Comparison of ENCODE assay signal across 8 cellular contexts in the genomic region with DNA sequence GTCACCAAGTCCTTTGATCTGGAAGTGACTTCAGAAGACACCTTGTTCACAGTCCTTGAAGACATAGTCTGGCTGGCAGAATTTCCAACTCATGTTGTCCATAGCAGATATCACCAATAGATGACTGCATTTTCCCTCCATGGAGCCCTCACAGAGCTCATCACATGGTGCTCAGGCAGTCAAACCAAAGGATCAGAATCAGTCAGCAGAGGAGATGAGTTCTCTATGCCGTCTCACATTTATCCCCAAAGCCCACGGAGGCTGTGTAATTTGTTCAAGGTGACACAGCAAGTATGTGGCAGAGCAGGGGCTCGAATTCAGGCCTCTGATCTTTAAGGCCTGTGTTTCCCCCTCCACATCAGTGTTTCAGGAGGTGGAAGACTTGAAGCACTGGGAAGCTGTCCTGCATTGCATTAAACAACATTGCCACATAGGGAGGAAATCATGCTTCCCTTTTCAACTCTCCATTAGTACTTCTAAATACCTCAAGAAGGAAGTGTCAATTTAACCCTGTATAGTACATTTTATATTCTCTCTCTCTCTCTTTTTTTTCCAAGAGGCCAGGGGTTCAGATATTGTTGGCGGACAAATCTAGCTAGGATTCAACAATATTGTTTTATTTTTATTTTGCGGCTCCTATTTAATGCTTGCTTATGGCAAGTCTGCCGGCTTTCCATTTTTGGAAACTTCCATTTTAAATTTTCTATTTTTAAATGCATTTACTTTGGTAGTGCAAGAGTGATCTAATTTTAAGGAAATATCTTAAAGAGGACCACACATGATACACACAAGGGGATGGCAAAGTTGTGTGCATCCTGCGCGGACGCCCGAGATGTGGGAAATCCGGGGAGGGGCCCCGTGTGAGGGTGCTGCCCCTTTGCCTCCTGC.
DNase-seq lines count a peak whose midpoint lies in the region; ATAC-seq, FAIRE-seq and TF ChIP-seq lines count a peak whose summit lies in the region.
"Not testable (repeated sequence)": the region's sequence is repeated elsewhere in the genome, so short reads cannot be mapped to it uniquely, and the experiment has no call there.

No MANE protein-coding gene starts in this region.

- peak overlapping the region in 8 of 11 experiments; percentile 34 to 77 (median 63); a peak in 14 of 22 replicates for H3K27ac ChIP-seq in BLaER1 treated with 17β-estradiol and CSF1 and Interleukin-3, amounts not matched to agents 10 nM and 100 nM
- not testable (repeated sequence) for H3K27ac ChIP-seq in endothelial cell of umbilical vein (ENCODE audit: insufficient read depth, low read depth, low read length)

- BruUV-seq in endothelial cell of umbilical vein (replicated peaks; lab: Mats Ljungman, UMichigan): not testable (repeated sequence)

- peak; percentile 38 for DNase-seq in NB4 (ENCODE audit: low read depth)
- DNase-seq in T-helper 2 cell treated with Interferon-gamma antibody and Interleukin-4, amounts not matched to agents 5 μg/mL and 100 μg/mL, for 36 hours (ENCODE audit: low spot score); activated T-cell treated with anti-CD3 and anti-CD28 coated beads, Interleukin-2, amount 50 U/mL, for 4 hours; endothelial cell of umbilical vein (ENCODE audit: low read depth, low spot score); memory B cell (ENCODE audit: low spot score in 2 of 2); stimulated activated naive CD8-positive, alpha-beta T cell treated with anti-CD3 and anti-CD28 coated beads, Interleukin-15, Interleukin-2, amounts not matched to agents 100 U/mL and 50 U/mL, for 24 hours: not testable (repeated sequence)

- CTCF ChIA-PET in endothelial cell of umbilical vein (lab: Charles Lee): not testable (repeated sequence)

- intact Hi-C loops in endothelial cell of umbilical vein (cut with micrococcal nuclease): not testable (repeated sequence)

- H3K27ac Mint-ChIP-seq in T-helper 2 cell treated with Interferon-gamma antibody and Interleukin-4, amounts not matched to agents 5 μg/mL and 100 μg/mL, for 36 hours; memory B cell: not testable (repeated sequence)

- not testable (repeated sequence) for H3K4me1 Mint-ChIP-seq in T-helper 2 cell treated with Interferon-gamma antibody and Interleukin-4, amounts not matched to agents 5 μg/mL and 100 μg/mL, for 36 hours (ENCODE audit: low read depth); activated T-cell treated with anti-CD3 and anti-CD28 coated beads, Interleukin-2, amount 50 U/mL, for 4 hours (ENCODE audit: low read depth); memory B cell

- H3K36me3 Mint-ChIP-seq in T-helper 2 cell treated with Interferon-gamma antibody and Interleukin-4, amounts not matched to agents 5 μg/mL and 100 μg/mL, for 36 hours (ENCODE audit: low read depth); activated T-cell treated with anti-CD3 and anti-CD28 coated beads, Interleukin-2, amount 50 U/mL, for 4 hours (ENCODE audit: insufficient read depth); memory B cell: not testable (repeated sequence)

- peak overlapping the region in 5 of 11 experiments; percentile 17 to 61 (median 46); a peak in 7 of 22 replicates for H3K9ac ChIP-seq in BLaER1 treated with 17β-estradiol and CSF1 and Interleukin-3, amounts not matched to agents 10 nM and 100 nM
- H3K9ac ChIP-seq in endothelial cell of umbilical vein (replicated peaks; ENCODE audit: extremely low read depth, insufficient read depth, low read length): not testable (repeated sequence)

- peak; percentile 14 for ATAC-seq in HG03175 (IDR thresholded peaks at IDR 0.05; ENCODE audit: unreplicated experiment)
- peak; percentile 42 to 54 for ATAC-seq in activated T-cell treated with anti-CD3 and anti-CD28 coated beads, Interleukin-2, amount 50 U/mL, for 4 hours
- ATAC-seq in memory B cell (ENCODE audit: low read depth): peak; percentile 73
- peak; percentile 65 for ATAC-seq in stimulated activated naive CD8-positive, alpha-beta T cell treated with anti-CD3 and anti-CD28 coated beads, Interleukin-15, Interleukin-2, amounts not matched to agents 100 U/mL and 50 U/mL, for 24 hours

- H2AFZ ChIP-seq in endothelial cell of umbilical vein (ENCODE audit: low read depth, low read length): not testable (repeated sequence)

- H4K20me1 ChIP-seq in BLaER1 treated with 17β-estradiol and CSF1 and Interleukin-3, amounts not matched to agents 10 nM and 100 nM; endothelial cell of umbilical vein (replicated peaks; ENCODE audit: control insufficient read depth, extremely low read depth, insufficient read depth, low read length): not testable (repeated sequence)

- FAIRE-seq in endothelial cell of umbilical vein (lab: Jason Lieb, UNC): peak; percentile 60

- H3K9me3 Mint-ChIP-seq in T-helper 2 cell treated with Interferon-gamma antibody and Interleukin-4, amounts not matched to agents 5 μg/mL and 100 μg/mL, for 36 hours; activated T-cell treated with anti-CD3 and anti-CD28 coated beads, Interleukin-2, amount 50 U/mL, for 4 hours; memory B cell: not testable (repeated sequence)

- H3K9me3 ChIP-seq in BLaER1 treated with 17β-estradiol and CSF1 and Interleukin-3, amounts not matched to agents 10 nM and 100 nM (replicated peaks in 1 of 11); endothelial cell of umbilical vein (replicated peaks; ENCODE audit: control insufficient read depth, insufficient read depth, low read length): not testable (repeated sequence)

- not testable (repeated sequence) for TF ChIP-seq POLR2A in NB4 (IDR thresholded peaks at IDR 0.05; ENCODE audit: extremely low read depth, insufficient read length); endothelial cell of umbilical vein (IDR thresholded peaks at IDR 0.05; ENCODE audit: low read depth, low read length)

- H3K27me3 ChIP-seq in BLaER1 treated with 17β-estradiol and CSF1 and Interleukin-3, amounts not matched to agents 10 nM and 100 nM; endothelial cell of umbilical vein (ENCODE audit: control insufficient read depth in 2 of 2, insufficient read depth in 2 of 2, low read length in 2 of 2): not testable (repeated sequence)

- TF ChIP-seq CTCF in NB4 (IDR thresholded peaks at IDR 0.05; ENCODE audit: low read depth, low read length); endothelial cell of umbilical vein (IDR thresholded peaks at IDR 0.05; ENCODE audit: extremely low read depth in 1 of 2, insufficient read depth in 1 of 2, low read depth in 1 of 2, low read length in 2 of 2): not testable (repeated sequence)

- H3K79me2 ChIP-seq in endothelial cell of umbilical vein (ENCODE audit: control insufficient read depth, insufficient read depth, low read length): not testable (repeated sequence)

- POLR2A ChIA-PET in endothelial cell of umbilical vein (lab: Charles Lee): not testable (repeated sequence)

- dilution Hi-C loops in endothelial cell of umbilical vein (cut with MboI; ENCODE audit: extremely low pct_ligation_motif_present, low sequenced_read_pairs): not testable (repeated sequence)

- peak overlapping the region in 9 of 11 experiments; percentile 23 to 66 (median 56); a peak in 15 of 22 replicates for H3K4me2 ChIP-seq in BLaER1 treated with 17β-estradiol and CSF1 and Interleukin-3, amounts not matched to agents 10 nM and 100 nM
- H3K4me2 ChIP-seq in endothelial cell of umbilical vein (ENCODE audit: insufficient read depth, low read length): not testable (repeated sequence)

- peak overlapping the region; percentile 49 for H3K4me3 Mint-ChIP-seq in T-helper 2 cell treated with Interferon-gamma antibody and Interleukin-4, amounts not matched to agents 5 μg/mL and 100 μg/mL, for 36 hours
- H3K4me3 Mint-ChIP-seq in activated T-cell treated with anti-CD3 and anti-CD28 coated beads, Interleukin-2, amount 50 U/mL, for 4 hours: not testable (repeated sequence)
- H3K4me3 Mint-ChIP-seq in memory B cell: peak overlapping the region; percentile 22

- H3K4me1 ChIP-seq in BLaER1 treated with 17β-estradiol and CSF1 and Interleukin-3, amounts not matched to agents 10 nM and 100 nM: peaks cover 0 to 28% (median 5%) of the 10 kb centered on the region in 10 experiments; a peak in 13 of 20 replicates
- H3K4me1 ChIP-seq in endothelial cell of umbilical vein (ENCODE audit: control insufficient read depth, extremely low read depth, insufficient read depth, low read length): not testable (repeated sequence)

- not testable (repeated sequence) for H3K4me3 ChIP-seq in BLaER1 treated with 17β-estradiol and CSF1 and Interleukin-3, amounts not matched to agents 10 nM and 100 nM; NB4 (ENCODE audit: low read depth, low read length); endothelial cell of umbilical vein (replicated peaks in 1 of 3; ENCODE audit: insufficient read depth in 1 of 3, low read depth in 1 of 3, low read length in 3 of 3)

- not testable (repeated sequence) for H3K27me3 Mint-ChIP-seq in T-helper 2 cell treated with Interferon-gamma antibody and Interleukin-4, amounts not matched to agents 5 μg/mL and 100 μg/mL, for 36 hours (ENCODE audit: low read depth); activated T-cell treated with anti-CD3 and anti-CD28 coated beads, Interleukin-2, amount 50 U/mL, for 4 hours (ENCODE audit: low read depth); memory B cell

- not testable (repeated sequence) for H3K36me3 ChIP-seq in BLaER1 treated with 17β-estradiol and CSF1 and Interleukin-3, amounts not matched to agents 10 nM and 100 nM; endothelial cell of umbilical vein (ENCODE audit: control insufficient read depth in 2 of 2, extremely low read depth in 1 of 2, insufficient read depth in 2 of 2, low read length in 2 of 2)

- H3K9me1 ChIP-seq in endothelial cell of umbilical vein (replicated peaks; ENCODE audit: control insufficient read depth, extremely low read depth, insufficient read depth, low read length): not testable (repeated sequence)

Comparison
In these comparisons a context has a peak if more than half of its experiments do, and no peak if none do; other contexts are left out.
1. ATAC-seq: peak in every context shown above with its lines; median percentile 73 in memory B cell; 65 in stimulated activated naive CD8-positive, alpha-beta T cell treated with anti-CD3 and anti-CD28 coated beads, Interleukin-15, Interleukin-2, amounts not matched to agents 100 U/mL and 50 U/mL, for 24 hours; 48 in activated T-cell treated with anti-CD3 and anti-CD28 coated beads, Interleukin-2, amount 50 U/mL, for 4 hours; 14 in HG03175.